In genomic region chr18:79507076-79507545, GRCh38 we compare ENCODE assay signal across 9 cellular contexts.
A peak's percentile ranks its signal among the peaks of the same experiment; 100 is the strongest.
DNase-seq lines count a peak whose midpoint lies in the region; ATAC-seq and TF ChIP-seq lines count a peak whose summit lies in the region.
"Had no signal": no experiment of that assay in that cellular context is flagged by ENCODE, and none has a peak within 500 bp of the region (broad histone marks: within the 10 kb centered on the region; RNA-seq: fewer than 3 reads in every experiment).

No MANE protein-coding gene starts in this region.

- DNase-seq in CD4-positive, CD25-positive, alpha-beta regulatory T cell = peak in 2 of 3 donors; percentile 28 to 34
- DNase-seq in HL-60 (ENCODE audit: low read depth in 1 of 2, low spot score in 1 of 2) = peak in 1 of 2 experiments; percentile 90
- DNase-seq in right cardiac atrium = peak; percentile 90 to 96 (median 95)
- peak; percentile 45 for DNase-seq in putamen (ENCODE audit: low spot score)

- H3K9me3 ChIP-seq in CD4-positive, CD25-positive, alpha-beta regulatory T cell (ENCODE audit: control insufficient read depth in 2 of 2, low read length in 2 of 2) = no peaks in the 10 kb centered on the region
- no peaks in the 10 kb centered on the region for H3K9me3 ChIP-seq in right cardiac atrium (ENCODE audit: control insufficient read depth, low read length)

- H3K4me1 Mint-ChIP-seq in CD4-positive, CD25-positive, alpha-beta regulatory T cell = peaks cover 0 to 70% (median 31%) of the 10 kb centered on the region in 4 donors

- peaks cover 8% of the 10 kb centered on the region for H3K36me3 ChIP-seq in CD4-positive, CD25-positive, alpha-beta regulatory T cell (ENCODE audit: control insufficient read depth, insufficient read depth, low read length)

- H3K27me3 Mint-ChIP-seq in CD4-positive, CD25-positive, alpha-beta regulatory T cell = no peaks in the 10 kb centered on the region

- peaks cover 7% of the 10 kb centered on the region for H3K36me3 Mint-ChIP-seq in CD4-positive, CD25-positive, alpha-beta regulatory T cell

- no peak overlapping the region for H3K4me3 ChIP-seq in CD4-positive, CD25-positive, alpha-beta regulatory T cell (ENCODE audit: low read depth, low read length)
- H3K4me3 ChIP-seq in HL-60 (replicated peaks; ENCODE audit: insufficient read depth, low read length) (no peak overlapping the region), right cardiac atrium (ENCODE audit: low read length) (peak overlapping the region; percentile 1)

- peaks cover 0 to 1% (median 0%) of the 10 kb centered on the region in 7 donors for H3K9me3 Mint-ChIP-seq in CD4-positive, CD25-positive, alpha-beta regulatory T cell

- WGBS in adipose tissue, 3 donors = 3 to 23% (median 13%) methylated on average over 20 to 24 of the region's 24 CpGs
- WGBS in right cardiac atrium = 3% methylated on average over 24 of the region's 24 CpGs

- peak overlapping the region; percentile 61 for H3K27ac ChIP-seq in CD4-positive, CD25-positive, alpha-beta regulatory T cell (ENCODE audit: insufficient read depth, low read length, poor library complexity, severe bottlenecking)
- peak overlapping the region; percentile 76 for H3K27ac ChIP-seq in HL-60 (replicated peaks)
- peak overlapping the region; percentile 61 for H3K27ac ChIP-seq in adipose tissue (ENCODE audit: low read depth, low read length)
- peak overlapping the region; percentile 78 for H3K27ac ChIP-seq in right cardiac atrium (ENCODE audit: low read length)

- no peaks in the 10 kb centered on the region for H3K27me3 ChIP-seq in CD4-positive, CD25-positive, alpha-beta regulatory T cell (ENCODE audit: control insufficient read depth, insufficient read depth, low read length)
- H3K27me3 ChIP-seq in HL-60 (ENCODE audit: insufficient read depth, poor library complexity, severe bottlenecking) (no peaks in the 10 kb centered on the region), right cardiac atrium (ENCODE audit: control insufficient read depth, insufficient read depth) (no peaks in the 10 kb centered on the region)

- H3K27ac Mint-ChIP-seq in CD4-positive, CD25-positive, alpha-beta regulatory T cell = peak overlapping the region; percentile 84 to 93 (median 91)

- peak; percentile 40 to 44 for ATAC-seq in CD4-positive, CD25-positive, alpha-beta regulatory T cell (ENCODE audit: low read depth in 2 of 2)
- ATAC-seq in right cardiac atrium (peak; percentile 93 to 95), HG03175 (IDR thresholded peaks at IDR 0.05; ENCODE audit: unreplicated experiment) (no peak), GM18519 (IDR thresholded peaks at IDR 0.05; ENCODE audit: low FRiP score, unreplicated experiment) (no peak), HG02840 (IDR thresholded peaks at IDR 0.05; ENCODE audit: low FRiP score, unreplicated experiment) (no peak)
- ATAC-seq: HCT116 had no signal

- peak overlapping the region in 3 of 4 donors; percentile 47 to 70 (median 64) for H3K4me3 Mint-ChIP-seq in CD4-positive, CD25-positive, alpha-beta regulatory T cell

- peaks cover 21% of the 10 kb centered on the region for H3K4me1 ChIP-seq in CD4-positive, CD25-positive, alpha-beta regulatory T cell (ENCODE audit: control insufficient read depth, insufficient read depth, low read length, poor library complexity, severe bottlenecking)
- peaks cover 6% of the 10 kb centered on the region for H3K4me1 ChIP-seq in right cardiac atrium (ENCODE audit: control insufficient read depth, insufficient read depth, low read length)

- intact Hi-C loops in right cardiac atrium (cut with DNase I) = loop anchor here in 3 of 4 donors (2.0 to 5.0 kb wide), 3 partner anchors 50 to 115 kb away; partner anchors contain the start of gene NFATC1 (in 1 of the 3)

- no peak for TF ChIP-seq CTCF in HL-60 (IDR thresholded peaks at IDR 0.05; ENCODE audit: insufficient read depth, low read length)

Comparison
In these comparisons a context has a peak if more than half of its experiments do, and no peak if none do; other contexts are left out.
1. ATAC-seq: peak in CD4-positive, CD25-positive, alpha-beta regulatory T cell (2 of 2) and right cardiac atrium (2 of 2); none in HG03175 (single experiment), GM18519 (single experiment) and HG02840 (single experiment).
2. Peak in every context shown above with its lines, with median percentiles within 50 percentile points of each other: H3K27ac ChIP-seq.